In the genomic region with DNA sequence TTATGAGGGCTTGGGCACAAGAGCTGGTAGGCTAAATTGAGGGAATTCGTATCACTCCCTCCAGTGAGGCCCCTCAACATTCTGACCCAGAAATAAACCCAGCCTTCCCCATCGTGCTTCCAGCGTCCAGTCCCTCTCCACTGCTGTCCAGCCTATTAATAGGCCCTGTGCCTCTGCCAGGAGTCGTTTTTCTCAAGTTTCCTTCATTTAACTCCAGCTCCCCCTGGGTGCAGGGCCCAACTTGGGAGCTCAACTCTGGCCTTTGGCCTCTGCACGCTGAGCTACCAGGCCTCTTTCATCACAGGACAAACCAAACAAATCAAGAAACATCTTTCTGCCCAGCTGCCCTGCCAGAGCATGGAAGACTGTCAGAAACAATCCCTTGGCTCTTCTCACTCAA, we compare ENCODE assay signal across 19 cellular contexts. TPM values are rescaled to one million over a fixed set of nuclear protein-coding genes. Genes with fewer than 3 reads are reported as not detected.
DNase-seq lines count a peak whose midpoint lies in the region; ATAC-seq, FAIRE-seq and TF ChIP-seq lines count a peak whose summit lies in the region.
"Had no signal": no experiment of that assay in that cellular context is flagged by ENCODE, and none has a peak within 500 bp of the region (broad histone marks: within the 10 kb centered on the region; RNA-seq: fewer than 3 reads in every experiment).

No MANE protein-coding gene starts in this region.

- FAIRE-seq in kidney (lab: Jason Lieb, UNC), result no peak
- FAIRE-seq: A549, endometrium, TTC549 had no signal

- H4K20me1 ChIP-seq in mammary epithelial cell (ENCODE audit: insufficient read depth, low read length), result no peaks in the 10 kb centered on the region

- no peak for ATAC-seq in activated CD8-positive, alpha-beta T cell treated with anti-CD3 and anti-CD28 coated beads, Interleukin-2, amount 10 ng/mL, durations not matched to agents 7 days and 5 days
- no peak for ATAC-seq in activated CD8-positive, alpha-beta T cell treated with anti-CD3 and anti-CD28 coated beads for 36 hours
- ATAC-seq in psoas muscle (peak in 3 of 4 donors; percentile 14 to 43 (median 16)), GM21723 (IDR thresholded peaks at IDR 0.05; ENCODE audit: unreplicated experiment) (no peak)
- no peak for ATAC-seq in naive thymus-derived CD4-positive, alpha-beta T cell
- ATAC-seq: A549; stimulated activated effector memory CD8-positive, alpha-beta T cell treated with anti-CD3 and anti-CD28 coated beads, Interleukin-12 subunit alpha, Interleukin-12 subunit beta, amount 100 ng/mL, for 72 hours had no signal

- H3K79me2 ChIP-seq in mammary epithelial cell (ENCODE audit: insufficient read depth, low read length), result peaks cover 49% of the 10 kb centered on the region

- no peak overlapping the region for H3K4me2 ChIP-seq in mammary epithelial cell (ENCODE audit: insufficient read depth, low read depth, low read length)
- H3K4me2 ChIP-seq: A549 had no signal

- no peaks in the 10 kb centered on the region for H3K27me3 Mint-ChIP-seq in activated CD8-positive, alpha-beta T cell treated with anti-CD3 and anti-CD28 coated beads, Interleukin-2, amount 10 ng/mL, durations not matched to agents 7 days and 5 days (ENCODE audit: low read depth)
- no peaks in the 10 kb centered on the region for H3K27me3 Mint-ChIP-seq in activated CD8-positive, alpha-beta T cell treated with anti-CD3 and anti-CD28 coated beads for 36 hours
- H3K27me3 Mint-ChIP-seq in naive thymus-derived CD4-positive, alpha-beta T cell, result no peaks in the 10 kb centered on the region
- H3K27me3 Mint-ChIP-seq in MCF 10A (ENCODE audit: insufficient read depth, unreplicated experiment), result no peaks in the 10 kb centered on the region

- no peak overlapping the region for H3K4me3 Mint-ChIP-seq in activated CD8-positive, alpha-beta T cell treated with anti-CD3 and anti-CD28 coated beads, Interleukin-2, amount 10 ng/mL, durations not matched to agents 7 days and 5 days
- no peak overlapping the region for H3K4me3 Mint-ChIP-seq in activated CD8-positive, alpha-beta T cell treated with anti-CD3 and anti-CD28 coated beads for 36 hours
- H3K4me3 Mint-ChIP-seq in naive thymus-derived CD4-positive, alpha-beta T cell, result no peak overlapping the region
- H3K4me3 Mint-ChIP-seq in MCF 10A (ENCODE audit: unreplicated experiment), result no peak overlapping the region
- H3K4me3 Mint-ChIP-seq: stimulated activated effector memory CD8-positive, alpha-beta T cell treated with anti-CD3 and anti-CD28 coated beads, Interleukin-12 subunit alpha, Interleukin-12 subunit beta, amount 100 ng/mL, for 72 hours had no signal

- H3K9ac ChIP-seq in kidney (ENCODE audit: low read length in 2 of 2), result no peak overlapping the region
- no peak overlapping the region for H3K9ac ChIP-seq in mammary epithelial cell (ENCODE audit: insufficient read depth, low read length)

- peaks cover 54% of the 10 kb centered on the region for H3K4me1 Mint-ChIP-seq in activated CD8-positive, alpha-beta T cell treated with anti-CD3 and anti-CD28 coated beads, Interleukin-2, amount 10 ng/mL, durations not matched to agents 7 days and 5 days (ENCODE audit: low read depth)
- H3K4me1 Mint-ChIP-seq in activated CD8-positive, alpha-beta T cell treated with anti-CD3 and anti-CD28 coated beads for 36 hours (ENCODE audit: low read depth), result peaks cover 8% of the 10 kb centered on the region
- H3K4me1 Mint-ChIP-seq in naive thymus-derived CD4-positive, alpha-beta T cell, result peaks cover 0 to 42% (median 11%) of the 10 kb centered on the region in 7 donors
- peaks cover 16% of the 10 kb centered on the region for H3K4me1 Mint-ChIP-seq in MCF 10A (ENCODE audit: insufficient read depth, unreplicated experiment)

- no peaks in the 10 kb centered on the region for H3K4me1 ChIP-seq in kidney (ENCODE audit: control insufficient read depth in 1 of 2, insufficient read depth in 1 of 2, low read depth in 1 of 2, low read length in 2 of 2)
- peaks cover 63% of the 10 kb centered on the region for H3K4me1 ChIP-seq in psoas muscle
- no peaks in the 10 kb centered on the region for H3K4me1 ChIP-seq in naive thymus-derived CD4-positive, alpha-beta T cell (ENCODE audit: control insufficient read depth in 2 of 2, insufficient read depth in 2 of 2, low read length in 2 of 2)
- H3K4me1 ChIP-seq in mammary epithelial cell (ENCODE audit: insufficient read depth, low read length), result peaks cover 42% of the 10 kb centered on the region

- H3K27me3 ChIP-seq in psoas muscle (ENCODE audit: insufficient read depth in 3 of 3, low read length in 2 of 3) (no peaks in the 10 kb centered on the region), mammary epithelial cell (ENCODE audit: insufficient read depth, low read length) (no peaks in the 10 kb centered on the region)
- H3K27me3 ChIP-seq in naive thymus-derived CD4-positive, alpha-beta T cell (ENCODE audit: control insufficient read depth in 2 of 2, insufficient read depth in 2 of 2, low read length in 2 of 2), result no peaks in the 10 kb centered on the region

- no peaks in the 10 kb centered on the region for H3K9me3 ChIP-seq in kidney (ENCODE audit: control insufficient read depth in 1 of 2, low read length in 2 of 2)
- H3K9me3 ChIP-seq in psoas muscle, result no peaks in the 10 kb centered on the region
- H3K9me3 ChIP-seq in naive thymus-derived CD4-positive, alpha-beta T cell (ENCODE audit: control insufficient read depth in 2 of 3, low read length in 3 of 3), result no peaks in the 10 kb centered on the region
- no peaks in the 10 kb centered on the region for H3K9me3 ChIP-seq in mammary epithelial cell (replicated peaks; ENCODE audit: insufficient read depth, low read length)
- H3K9me3 ChIP-seq: A549 had no signal

- no TSS peak for BruUV-seq in mammary epithelial cell (replicated peaks; lab: Mats Ljungman, UMichigan)
- no TSS peak for BruUV-seq in MCF 10A (replicated peaks; lab: Mats Ljungman, UMichigan)

- POLR2A ChIA-PET in activated CD8-positive, alpha-beta T cell treated with anti-CD3 and anti-CD28 coated beads, Interleukin-2, amount 10 ng/mL, durations not matched to agents 7 days and 5 days (lab: Charles Lee), result interaction anchor here (1.3 to 1.8 kb wide), 2 partner anchors 9 to 34 kb away, joined by 4 to 6 read pairs; partner anchors contain the start of gene PFDN1
- POLR2A ChIA-PET in activated CD8-positive, alpha-beta T cell treated with anti-CD3 and anti-CD28 coated beads for 36 hours (lab: Charles Lee), result interaction anchor here (0.8 kb wide), 1 partner anchor 11 kb away, joined by 3 read pairs; no protein-coding TSS in a partner anchor
- POLR2A ChIA-PET in naive thymus-derived CD4-positive, alpha-beta T cell (lab: Charles Lee), result interaction anchor here (1.9 kb wide), 1 partner anchor 10 kb away, joined by 9 read pairs; the partner anchor contains the start of gene HBEGF
- POLR2A ChIA-PET in MCF 10A (lab: Yijun Ruan, JAX), result interaction anchor here (0.6 to 2.9 kb wide), 4 partner anchors 10 to 115 kb away, joined by 3 to 18 read pairs (median 8); partner anchors contain the start of genes HBEGF and PFDN1

- 10 to 15% (median 12%) methylated on average over 5 of the region's 5 CpGs for WGBS in psoas muscle, 3 donors
- 96% methylated on average over 3 of the region's 5 CpGs for WGBS in mammary epithelial cell (ENCODE audit: low coverage, missing lambda C conversion rate)

- H3K36me3 Mint-ChIP-seq in activated CD8-positive, alpha-beta T cell treated with anti-CD3 and anti-CD28 coated beads, Interleukin-2, amount 10 ng/mL, durations not matched to agents 7 days and 5 days (ENCODE audit: low read depth), result peaks cover 84% of the 10 kb centered on the region
- peaks cover 9% of the 10 kb centered on the region for H3K36me3 Mint-ChIP-seq in activated CD8-positive, alpha-beta T cell treated with anti-CD3 and anti-CD28 coated beads for 36 hours (ENCODE audit: low read depth)
- peaks cover 0 to 41% (median 4%) of the 10 kb centered on the region in 5 donors for H3K36me3 Mint-ChIP-seq in naive thymus-derived CD4-positive, alpha-beta T cell
- H3K36me3 Mint-ChIP-seq in MCF 10A (ENCODE audit: insufficient read depth, unreplicated experiment), result peaks cover 47% of the 10 kb centered on the region

- in situ Hi-C loops in mammary epithelial cell (cut with MboI; ENCODE audit: low sequenced_read_pairs in 2 of 2), result no loop called here

- dilution Hi-C loops in mammary epithelial cell (cut with HindIII; ENCODE audit: low sequenced_read_pairs), result no loop called here

- intact Hi-C loops in activated CD8-positive, alpha-beta T cell treated with anti-CD3 and anti-CD28 coated beads for 36 hours (cut with micrococcal nuclease), result no loop called here
- intact Hi-C loops in kidney (cut with DNase I) (no loop called here), psoas muscle (cut with DNase I) (loop anchor here (5.0 kb wide), 2 partner anchors 34 to 39 kb away; partner anchors contain the start of gene PFDN1 (in 1 of the 2)), mammary epithelial cell (cut with micrococcal nuclease) (no loop called here), MCF 10A (cut with micrococcal nuclease) (no loop called here)
- intact Hi-C loops in naive thymus-derived CD4-positive, alpha-beta T cell (cut with micrococcal nuclease), result no loop called here

- H3K27ac Mint-ChIP-seq in activated CD8-positive, alpha-beta T cell treated with anti-CD3 and anti-CD28 coated beads, Interleukin-2, amount 10 ng/mL, durations not matched to agents 7 days and 5 days, result peak overlapping the region; percentile 23
- no peak overlapping the region for H3K27ac Mint-ChIP-seq in activated CD8-positive, alpha-beta T cell treated with anti-CD3 and anti-CD28 coated beads for 36 hours
- H3K27ac Mint-ChIP-seq in naive thymus-derived CD4-positive, alpha-beta T cell, result peak overlapping the region in 3 of 9 donors; percentile 1 to 51 (median 41)
- H3K27ac Mint-ChIP-seq in MCF 10A (ENCODE audit: low read depth, unreplicated experiment), result no peak overlapping the region
- H3K27ac Mint-ChIP-seq: stimulated activated effector memory CD8-positive, alpha-beta T cell treated with anti-CD3 and anti-CD28 coated beads, Interleukin-12 subunit alpha, Interleukin-12 subunit beta, amount 100 ng/mL, for 72 hours had no signal

- H3K27ac ChIP-seq in kidney (ENCODE audit: low read depth in 2 of 2, low read length in 2 of 2) (peak overlapping the region in 1 of 2 donors; percentile 3), psoas muscle (peak overlapping the region; percentile 94), mammary epithelial cell (ENCODE audit: insufficient read depth, low read depth, low read length) (no peak overlapping the region)
- H3K27ac ChIP-seq in naive thymus-derived CD4-positive, alpha-beta T cell (ENCODE audit: low read depth, low read length), result no peak overlapping the region
- H3K27ac ChIP-seq: A549 had no signal

- H3K4me3 ChIP-seq in kidney (ENCODE audit: low read length in 2 of 2) (no peak overlapping the region), psoas muscle (no peak overlapping the region), mammary epithelial cell (replicated peaks in 1 of 3; ENCODE audit: insufficient read depth in 1 of 3, low read depth in 2 of 3, low read length in 3 of 3) (no peak overlapping the region)
- no peak overlapping the region for H3K4me3 ChIP-seq in naive thymus-derived CD4-positive, alpha-beta T cell (ENCODE audit: low read length)
- H3K4me3 ChIP-seq: A549 had no signal

- H2AFZ ChIP-seq in mammary epithelial cell (ENCODE audit: low read depth, low read length), result no peak overlapping the region

- H3K9me3 Mint-ChIP-seq in activated CD8-positive, alpha-beta T cell treated with anti-CD3 and anti-CD28 coated beads, Interleukin-2, amount 10 ng/mL, durations not matched to agents 7 days and 5 days (ENCODE audit: insufficient read depth), result no peaks in the 10 kb centered on the region
- H3K9me3 Mint-ChIP-seq in activated CD8-positive, alpha-beta T cell treated with anti-CD3 and anti-CD28 coated beads for 36 hours, result no peaks in the 10 kb centered on the region
- no peaks in the 10 kb centered on the region for H3K9me3 Mint-ChIP-seq in naive thymus-derived CD4-positive, alpha-beta T cell
- no peaks in the 10 kb centered on the region for H3K9me3 Mint-ChIP-seq in MCF 10A (ENCODE audit: unreplicated experiment)
- H3K9me3 Mint-ChIP-seq: stimulated activated effector memory CD8-positive, alpha-beta T cell treated with anti-CD3 and anti-CD28 coated beads, Interleukin-12 subunit alpha, Interleukin-12 subunit beta, amount 100 ng/mL, for 72 hours had no signal

- no peak for DNase-seq in activated CD8-positive, alpha-beta T cell treated with anti-CD3 and anti-CD28 coated beads, Interleukin-2, amount 10 ng/mL, durations not matched to agents 7 days and 5 days
- DNase-seq in activated CD8-positive, alpha-beta T cell treated with anti-CD3 and anti-CD28 coated beads for 36 hours, result no peak
- DNase-seq in kidney (peak; percentile 93), psoas muscle (no peak), mammary epithelial cell (no peak), MCF 10A (ENCODE audit: unreplicated experiment) (no peak)
- no peak for DNase-seq in naive thymus-derived CD4-positive, alpha-beta T cell
- DNase-seq: activated effector memory CD4-positive, alpha-beta T cell treated with anti-CD3 and anti-CD28 coated beads, Interleukin-2, amount 50 U/mL, for 16 hours; GF-D8; H7; NCI-H1694 treated with DMSO at 0.1 percent for 48 hours; NCI-H69; stimulated activated CD4-positive, alpha-beta T cell treated with anti-CD3 and anti-CD28 coated beads, Interleukin-4, amount 100 ng/mL, for 1 hour had no signal

- CTCF ChIA-PET in activated CD8-positive, alpha-beta T cell treated with anti-CD3 and anti-CD28 coated beads, Interleukin-2, amount 10 ng/mL, durations not matched to agents 7 days and 5 days (lab: Charles Lee), result interaction anchor here (0.7 to 3.2 kb wide), 5 partner anchors 10 to 97 kb away, joined by 3 to 19 read pairs (median 7); partner anchors contain the start of gene HBEGF
- CTCF ChIA-PET in activated CD8-positive, alpha-beta T cell treated with anti-CD3 and anti-CD28 coated beads for 36 hours (lab: Charles Lee), result interaction anchor here (1.6 to 22.2 kb wide), 4 partner anchors 10 to 86 kb away, joined by 3 to 874 read pairs (median 25); partner anchors contain the start of gene HBEGF
- CTCF ChIA-PET in naive thymus-derived CD4-positive, alpha-beta T cell (lab: Charles Lee), result interaction anchor here (0.6 to 1.0 kb wide), 2 partner anchors 13 to 22 kb away, joined by 3 read pairs; no protein-coding TSS in a partner anchor
- CTCF ChIA-PET in mammary epithelial cell (lab: Charles Lee; ENCODE audit: low non-redundant PET) (no interaction called here), MCF 10A (lab: Yijun Ruan, JAX) (interaction anchor here (0.6 to 23.2 kb wide), 6 partner anchors 9 to 1832 kb away, joined by 3 to 1450 read pairs (median 14); partner anchors contain the start of gene HBEGF)

- no peak for TF ChIP-seq CTCF in activated CD8-positive, alpha-beta T cell treated with anti-CD3 and anti-CD28 coated beads for 36 hours (IDR thresholded peaks at IDR 0.05)
- no peak for TF ChIP-seq CTCF in kidney (IDR thresholded peaks at IDR 0.05; ENCODE audit: borderline replicate concordance, extremely low read depth, insufficient read depth)
- TF ChIP-seq CTCF in psoas muscle (IDR thresholded peaks at IDR 0.05), result no peak
- no peak for TF ChIP-seq CTCF in mammary epithelial cell (conservative IDR thresholded peaks at IDR 0.05 in 1 of 2, IDR thresholded peaks at IDR 0.05 in 1 of 2; ENCODE audit: extremely low read depth in 1 of 2, insufficient read depth in 1 of 2, low read depth in 1 of 2, low read length in 2 of 2)
- TF ChIP-seq CTCF in MCF 10A (IDR thresholded peaks at IDR 0.05; ENCODE audit: unreplicated experiment), result no peak

- peaks cover 3 to 5% of the 10 kb centered on the region in 2 donors for H3K36me3 ChIP-seq in kidney (ENCODE audit: control insufficient read depth in 1 of 2, insufficient read depth in 2 of 2, low read length in 2 of 2)
- H3K36me3 ChIP-seq in psoas muscle (ENCODE audit: insufficient read depth in 1 of 2, low read depth in 1 of 2), result peaks cover 3 to 41% of the 10 kb centered on the region in 2 donors
- H3K36me3 ChIP-seq in naive thymus-derived CD4-positive, alpha-beta T cell (ENCODE audit: control insufficient read depth in 2 of 3, insufficient read depth in 3 of 3, low read length in 3 of 3), result peaks cover 0 to 4% (median 0%) of the 10 kb centered on the region in 3 experiments
- peaks cover 39% of the 10 kb centered on the region for H3K36me3 ChIP-seq in mammary epithelial cell (ENCODE audit: insufficient read depth, low read length)

RNA-seq across cellular contexts. Expression of gene HBEGF, which starts 10.0 kb away (rescaled TPM):
- 10 to 100 TPM; 12.6 to 13.5 TPM for total RNA-seq in activated CD8-positive, alpha-beta T cell treated with anti-CD3 and anti-CD28 coated beads, Interleukin-2, amount 10 ng/mL, durations not matched to agents 7 days and 5 days
- total RNA-seq in activated CD8-positive, alpha-beta T cell treated with anti-CD3 and anti-CD28 coated beads for 36 hours, result 1 to 10 TPM; 5.1 to 6.4 TPM
- 7.8 TPM for total RNA-seq in kidney
- 6.0 TPM for polyA plus RNA-seq in kidney (ENCODE audit: insufficient read depth, low read depth, low replicate concordance)
- 10 to 100 TPM; 28.9 to 36.7 (median 34.2) TPM for total RNA-seq in psoas muscle
- polyA plus RNA-seq in psoas muscle, result 10 to 100 TPM; 14.5 to 60.8 (median 27.6) TPM
- 10 to 100 TPM in 3 of 5 experiments, under 1 TPM in 2; 0.35 to 95.5 (median 11.6) TPM for total RNA-seq in naive thymus-derived CD4-positive, alpha-beta T cell
- not detected for polyA plus RNA-seq in naive thymus-derived CD4-positive, alpha-beta T cell
- 100 to 1,000 TPM in 1 of 2 donors, 10 to 100 TPM in 1; 32.5 to 116 TPM for total RNA-seq in mammary epithelial cell
- 31.9 TPM for polyA plus RNA-seq in mammary epithelial cell
- 38.5 TPM for polyA minus RNA-seq in mammary epithelial cell
- total RNA-seq in MCF 10A (2022), result 20.6 and 55.7 TPM in 2 replicates

RNA-seq across cellular contexts. Expression of gene SLC4A9, which starts 23.6 kb away (rescaled TPM):
- total RNA-seq in activated CD8-positive, alpha-beta T cell treated with anti-CD3 and anti-CD28 coated beads, Interleukin-2, amount 10 ng/mL, durations not matched to agents 7 days and 5 days, result under 1 TPM; 0.13 to 0.16 TPM
- under 1 TPM in 1 of 2 experiments, not detected in 1; 0.36 TPM for total RNA-seq in activated CD8-positive, alpha-beta T cell treated with anti-CD3 and anti-CD28 coated beads for 36 hours
- total RNA-seq in kidney (2.5 TPM), psoas muscle (not detected), mammary epithelial cell (under 1 TPM; under 0.01 to 0.54 TPM), MCF 10A (2022) (0.37 TPM in 1 of 2 replicates, not detected in the other)
- polyA plus RNA-seq in kidney (ENCODE audit: insufficient read depth, low read depth, low replicate concordance) (29.9 TPM), psoas muscle (under 1 TPM in 1 of 3 donors, not detected in 2; 0.09 TPM), mammary epithelial cell (0.07 TPM)
- under 1 TPM in 3 of 5 experiments, not detected in 2; 0.13 to 0.96 (median 0.34) TPM for total RNA-seq in naive thymus-derived CD4-positive, alpha-beta T cell
- not detected for polyA plus RNA-seq in naive thymus-derived CD4-positive, alpha-beta T cell
- polyA minus RNA-seq in mammary epithelial cell, result not detected
- total RNA-seq: H7, pulmonary artery endothelial cell had no signal
- polyA plus RNA-seq: A549 had no signal

RNA-seq across cellular contexts. Expression of gene PFDN1, which starts 33.5 kb away (rescaled TPM):
- total RNA-seq in activated CD8-positive, alpha-beta T cell treated with anti-CD3 and anti-CD28 coated beads, Interleukin-2, amount 10 ng/mL, durations not matched to agents 7 days and 5 days, result 10 to 100 TPM; 62.4 to 64.7 TPM
- 10 to 100 TPM; 49.1 to 50.6 TPM for total RNA-seq in activated CD8-positive, alpha-beta T cell treated with anti-CD3 and anti-CD28 coated beads for 36 hours
- total RNA-seq in kidney, result 48.9 TPM
- 85.8 TPM for polyA plus RNA-seq in kidney (ENCODE audit: insufficient read depth, low read depth, low replicate concordance)
- 10 to 100 TPM; 35.9 to 55.0 (median 42.3) TPM for total RNA-seq in psoas muscle
- 100 to 1,000 TPM in 1 of 3 donors, 10 to 100 TPM in 2; 84.2 to 115 (median 90.6) TPM for polyA plus RNA-seq in psoas muscle
- total RNA-seq in naive thymus-derived CD4-positive, alpha-beta T cell, result 10 to 100 TPM; 24.8 to 52.7 (median 28.2) TPM
- 100 to 1,000 TPM; 126 to 139 TPM for polyA plus RNA-seq in naive thymus-derived CD4-positive, alpha-beta T cell
- total RNA-seq in mammary epithelial cell, result 10 to 100 TPM; 64.0 to 65.0 TPM
- 92.4 TPM for polyA plus RNA-seq in mammary epithelial cell
- polyA minus RNA-seq in mammary epithelial cell, result 130 TPM
- 94.7 and 102 TPM in 2 replicates for total RNA-seq in MCF 10A (2022)

Comparison
In these comparisons a context has a peak if more than half of its experiments do, and no peak if none do; other contexts are left out.
1. ATAC-seq: peak in psoas muscle (3 of 4); none in activated CD8-positive, alpha-beta T cell treated with anti-CD3 and anti-CD28 coated beads, Interleukin-2, amount 10 ng/mL, durations not matched to agents 7 days and 5 days (single experiment), activated CD8-positive, alpha-beta T cell treated with anti-CD3 and anti-CD28 coated beads for 36 hours (single experiment), GM21723 (single experiment) and naive thymus-derived CD4-positive, alpha-beta T cell (single experiment).
2. intact Hi-C loops: an anchor here in psoas muscle (5.0 kb wide); none called in activated CD8-positive, alpha-beta T cell treated with anti-CD3 and anti-CD28 coated beads for 36 hours, kidney, naive thymus-derived CD4-positive, alpha-beta T cell, mammary epithelial cell and MCF 10A.